Comparison of ENCODE assay signal across 9 cellular contexts in genomic region chr16:8964462-8964861, GRCh38. TPM values are rescaled to one million over a fixed set of nuclear protein-coding genes. Genes with fewer than 3 reads are reported as not detected.
DNase-seq lines count a peak whose midpoint lies in the region; ATAC-seq, FAIRE-seq and TF ChIP-seq lines count a peak whose summit lies in the region.
"Had no signal": no experiment of that assay in that cellular context is flagged by ENCODE, and none has a peak within 500 bp of the region (broad histone marks: within the 10 kb centered on the region; RNA-seq: fewer than 3 reads in every experiment).

No MANE protein-coding gene starts in this region.

- no peak overlapping the region for H2BK120ac ChIP-seq in mesenchymal stem cell (ENCODE audit: low read depth, low read length)

- H3K4me3 ChIP-seq in cardiac muscle cell (peak overlapping the region; percentile 64), body of pancreas (peak overlapping the region in 1 of 2 donors; percentile 15), mesenchymal stem cell (ENCODE audit: insufficient read depth in 1 of 2, low read depth in 1 of 2, low read length in 2 of 2) (peak overlapping the region; percentile 80 to 86), upper lobe of right lung (peak overlapping the region; percentile 69)

- H2AFZ ChIP-seq in mesenchymal stem cell (ENCODE audit: low read depth, low read length): peak overlapping the region; percentile 88

- 34 to 45% methylated on average over 6 of the region's 6 CpGs for WGBS in body of pancreas, 2 donors
- WGBS in mesenchymal stem cell: 73% methylated on average over 4 of the region's 6 CpGs

- H3K18ac ChIP-seq in mesenchymal stem cell (ENCODE audit: low read depth in 1 of 2, low read length in 2 of 2): peak overlapping the region; percentile 44 to 78

- FAIRE-seq in GM12892 (lab: Jason Lieb, UNC): no peak
- FAIRE-seq: G401.6 had no signal

- H3K36me3 ChIP-seq in cardiac muscle cell: no peaks in the 10 kb centered on the region
- H3K36me3 ChIP-seq in body of pancreas (replicated peaks in 1 of 2; ENCODE audit: insufficient read depth in 1 of 2, low read depth in 2 of 2): no peaks in the 10 kb centered on the region
- H3K36me3 ChIP-seq in mesenchymal stem cell (ENCODE audit: control insufficient read depth in 1 of 2, insufficient read depth in 2 of 2, low read depth in 1 of 2, low read length in 2 of 2): no peaks in the 10 kb centered on the region
- no peaks in the 10 kb centered on the region for H3K36me3 ChIP-seq in upper lobe of right lung

- H2BK5ac ChIP-seq in mesenchymal stem cell (ENCODE audit: low read depth, low read length, poor library complexity, severe bottlenecking): no peak overlapping the region

- H3K27ac ChIP-seq in cardiac muscle cell: no peak overlapping the region
- peak overlapping the region; percentile 60 to 82 (median 75) for H3K27ac ChIP-seq in body of pancreas
- H3K27ac ChIP-seq in mesenchymal stem cell (ENCODE audit: low read length, poor library complexity, severe bottlenecking): no peak overlapping the region
- H3K27ac ChIP-seq in upper lobe of right lung: peak overlapping the region; percentile 87

- no peaks in the 10 kb centered on the region for H3K9me3 ChIP-seq in cardiac muscle cell (ENCODE audit: low read depth)
- H3K9me3 ChIP-seq in body of pancreas: no peaks in the 10 kb centered on the region
- no peaks in the 10 kb centered on the region for H3K9me3 ChIP-seq in mesenchymal stem cell (ENCODE audit: control insufficient read depth, low read length)
- no peaks in the 10 kb centered on the region for H3K9me3 ChIP-seq in upper lobe of right lung

- H3K23ac ChIP-seq in mesenchymal stem cell (ENCODE audit: low read length in 2 of 2): peak overlapping the region in 1 of 2 experiments; percentile 67

- DNase-seq in cardiac muscle cell (ENCODE audit: low read depth in 1 of 2, low spot score in 1 of 2) (no peak), cardiac septum (ENCODE audit: low spot score) (no peak), body of pancreas (no peak), mesenchymal stem cell (no peak), upper lobe of right lung (no peak), NCI-H82 (lab: John Stamatoyannopoulos, UW) (no peak), GM12892 (ENCODE audit: insufficient read length) (no peak)
- no peak for DNase-seq in effector CD8-positive, alpha-beta T cell (lab: John Stamatoyannopoulos, UW)

- TF ChIP-seq CTCF in cardiac muscle cell (IDR thresholded peaks at IDR 0.05; ENCODE audit: low read depth, low read length): no peak
- TF ChIP-seq CTCF in body of pancreas (IDR thresholded peaks at IDR 0.05): no peak
- no peak for TF ChIP-seq CTCF in upper lobe of right lung (IDR thresholded peaks at IDR 0.05)

- ATAC-seq in body of pancreas (no peak), upper lobe of right lung (no peak)

- H2AK5ac ChIP-seq in mesenchymal stem cell (ENCODE audit: low read length, severe bottlenecking): no peak overlapping the region

- no peaks in the 10 kb centered on the region for H3K79me1 ChIP-seq in mesenchymal stem cell (replicated peaks; ENCODE audit: low read length, poor library complexity, severe bottlenecking)

- no peak overlapping the region for H2BK12ac ChIP-seq in mesenchymal stem cell (ENCODE audit: low read length in 2 of 2)

- H3K27me3 ChIP-seq in cardiac muscle cell: no peaks in the 10 kb centered on the region
- no peaks in the 10 kb centered on the region for H3K27me3 ChIP-seq in body of pancreas
- no peaks in the 10 kb centered on the region for H3K27me3 ChIP-seq in mesenchymal stem cell (ENCODE audit: control insufficient read depth in 1 of 2, insufficient read depth in 1 of 2, low read length in 2 of 2)
- no peaks in the 10 kb centered on the region for H3K27me3 ChIP-seq in upper lobe of right lung

- H3K9ac ChIP-seq in mesenchymal stem cell (ENCODE audit: low read length): peak overlapping the region; percentile 86

- H2BK15ac ChIP-seq in mesenchymal stem cell (ENCODE audit: low read depth, poor library complexity, severe bottlenecking): no peak overlapping the region

- H3K4me2 ChIP-seq in mesenchymal stem cell (ENCODE audit: low read length, poor library complexity, severe bottlenecking): peak overlapping the region; percentile 95

- intact Hi-C loops in cardiac septum (cut with DNase I) (no loop called here), body of pancreas (cut with DNase I) (no loop called here), upper lobe of right lung (cut with DNase I) (no loop called here)

- no peak overlapping the region for H4K8ac ChIP-seq in mesenchymal stem cell (ENCODE audit: low read length)

- H3K14ac ChIP-seq in mesenchymal stem cell (ENCODE audit: low read length in 2 of 2): no peak overlapping the region

- TF ChIP-seq POLR2A in body of pancreas (IDR thresholded peaks at IDR 0.05): no peak
- no peak for TF ChIP-seq POLR2A in GM12892 (IDR thresholded peaks at IDR 0.05; ENCODE audit: low read depth, low read length)

- H3K4ac ChIP-seq in mesenchymal stem cell (ENCODE audit: low read depth in 1 of 2, low read length in 2 of 2): peak overlapping the region in 1 of 2 experiments; percentile 37

- peaks cover 27% of the 10 kb centered on the region for H3K4me1 ChIP-seq in cardiac muscle cell (ENCODE audit: low read depth)
- H3K4me1 ChIP-seq in body of pancreas: peaks cover 29% of the 10 kb centered on the region
- H3K4me1 ChIP-seq in mesenchymal stem cell (ENCODE audit: control insufficient read depth, insufficient read depth, low read depth, low read length): peaks cover 16% of the 10 kb centered on the region
- peaks cover 31% of the 10 kb centered on the region for H3K4me1 ChIP-seq in upper lobe of right lung

- no peak overlapping the region for H4K91ac ChIP-seq in mesenchymal stem cell (ENCODE audit: low read length)

RNA-seq across cellular contexts. Expression of gene USP7, which starts 0.8 kb away (rescaled TPM):
- total RNA-seq in cardiac muscle cell (41.4 and 77.0 TPM in 2 replicates), cardiac septum (74.6 TPM), body of pancreas (10 to 100 TPM; 36.1 to 38.2 TPM), upper lobe of right lung (87.5 TPM)
- polyA plus RNA-seq in cardiac muscle cell: 45.1 and 69.8 TPM in 2 replicates
- 42.3 TPM for polyA plus RNA-seq in mesenchymal stem cell (2013, experiment 1 of 2)
- polyA plus RNA-seq in mesenchymal stem cell (2013, experiment 2 of 2): 42.5 TPM
- polyA plus RNA-seq in GM12892 (2012; ENCODE audit: missing spikeins): 74.4 TPM

Comparison
In these comparisons a context has a peak if more than half of its experiments do, and no peak if none do; other contexts are left out.
1. H3K27ac ChIP-seq: peak in body of pancreas (4 of 4) and upper lobe of right lung (single experiment); none in cardiac muscle cell (single experiment) and mesenchymal stem cell (single experiment).